Comparison of ENCODE assay signal across 11 cellular contexts in genomic region chr11:5631969-5632635, GRCh38.
DNase-seq lines count a peak whose midpoint lies in the region; ATAC-seq and TF ChIP-seq lines count a peak whose summit lies in the region.
"Had no signal": no experiment of that assay in that cellular context is flagged by ENCODE, and none has a peak within 500 bp of the region (broad histone marks: within the 10 kb centered on the region; RNA-seq: fewer than 3 reads in every experiment).

No MANE protein-coding gene starts in this region.

- H3K9me2 ChIP-seq in DOHH2 (replicated peaks; ENCODE audit: control insufficient read depth, low read length) = no peaks in the 10 kb centered on the region

- DNase-seq in NAMALWA (ENCODE audit: low spot score) = peak; percentile 49
- DNase-seq in activated CD4-positive, CD25-positive, alpha-beta regulatory T cell (lab: John Stamatoyannopoulos, UW) = no peak
- no peak for DNase-seq in SKM-1 (lab: John Stamatoyannopoulos, UW; ENCODE audit: unreplicated experiment)
- no peak for DNase-seq in iPS-NIHi7 (ENCODE audit: extremely low spot score)
- DNase-seq in activated CD8-positive, alpha-beta memory T cell treated with anti-CD3 and anti-CD28 coated beads, Interleukin-2, amount 50 U/mL, for 48 hours = no peak
- DNase-seq: activated effector memory CD4-positive, alpha-beta T cell treated with anti-CD3 and anti-CD28 coated beads, Interleukin-2, amount 50 U/mL, for 16 hours; kidney glomerular epithelial cell; right cardiac atrium had no signal

- H3K4me1 ChIP-seq in DOHH2 (ENCODE audit: control insufficient read depth, low read length) = peaks cover 12% of the 10 kb centered on the region

- H3K27ac ChIP-seq in DOHH2 (ENCODE audit: low read depth, low read length) = no peak overlapping the region

- peak overlapping the region; percentile 45 for H3K4me2 ChIP-seq in DOHH2 (ENCODE audit: low read length)

- TF ChIP-seq CTCF in DOHH2 (IDR thresholded peaks at IDR 0.05; ENCODE audit: low read depth, low read length, poor library complexity, severe bottlenecking) = no peak

- H3K79me2 ChIP-seq in DOHH2 (ENCODE audit: control insufficient read depth, low read length) = no peaks in the 10 kb centered on the region

- no peaks in the 10 kb centered on the region for H3F3A ChIP-seq in DOHH2 (ENCODE audit: control insufficient read depth, insufficient read depth)

- H3K9me3 ChIP-seq in DOHH2 (ENCODE audit: control insufficient read depth, insufficient read depth, low read length) = no peaks in the 10 kb centered on the region

- H4K20me1 ChIP-seq in DOHH2 (ENCODE audit: control insufficient read depth, insufficient read depth, low read depth, low read length) = no peaks in the 10 kb centered on the region

- H3K4me3 ChIP-seq in DOHH2 (ENCODE audit: low read length) = peak overlapping the region; percentile 34

- no peaks in the 10 kb centered on the region for H3K36me3 ChIP-seq in DOHH2 (ENCODE audit: control insufficient read depth, low read length)

- H3K27me3 ChIP-seq in DOHH2 (ENCODE audit: control insufficient read depth, low read length) = no peaks in the 10 kb centered on the region

- peak; percentile 92 for ATAC-seq in GM19372 (IDR thresholded peaks at IDR 0.05; ENCODE audit: low read depth, unreplicated experiment)
- ATAC-seq in HG02970 (IDR thresholded peaks at IDR 0.05; ENCODE audit: low FRiP score, unreplicated experiment) = peak; percentile 90
- ATAC-seq: right cardiac atrium had no signal
